ENCODE assay signal across 1 cellular context in genomic region chr6:32945106-32945761, GRCh38.
TF ChIP-seq lines count a peak whose summit lies in the region.

No MANE protein-coding gene starts in this region.

TF ChIP-seq in SK-N-SH treated with all-trans-retinoic acid at 6 μM for 48 hours, 23 proteins besides CTCF, POLR2A, EP300 and RAD21 (continued from another document):
- no peak for TF ChIP-seq TCF4 (CRISPR knock-in tag; IDR thresholded peaks at IDR 0.05; ENCODE audit: borderline replicate concordance)
- no peak for TF ChIP-seq GLIS3 (CRISPR knock-in tag; IDR thresholded peaks at IDR 0.05)
- TF ChIP-seq ESRRG (CRISPR knock-in tag; IDR thresholded peaks at IDR 0.05) = no peak
